In genomic region chr12:121494093-121494787, GRCh38 we compare ENCODE assay signal across 9 cellular contexts.
DNase-seq lines count a peak whose midpoint lies in the region; ATAC-seq and TF ChIP-seq lines count a peak whose summit lies in the region.
"Had no signal": no experiment of that assay in that cellular context is flagged by ENCODE, and none has a peak within 500 bp of the region (broad histone marks: within the 10 kb centered on the region; RNA-seq: fewer than 3 reads in every experiment).

No MANE protein-coding gene starts in this region.

- peaks cover 10 to 20% (median 15%) of the 10 kb centered on the region in 4 donors for H3K4me1 Mint-ChIP-seq in CD4-positive, alpha-beta memory T cell
- peaks cover 9% of the 10 kb centered on the region for H3K4me1 Mint-ChIP-seq in activated CD4-positive, alpha-beta T cell treated with anti-CD3 and anti-CD28 coated beads for 36 hours
- H3K4me1 Mint-ChIP-seq in chondrocyte (ENCODE audit: low read depth), result no peaks in the 10 kb centered on the region
- peaks cover 21 to 50% of the 10 kb centered on the region in 2 donors for H3K4me1 Mint-ChIP-seq in stimulated activated naive B cell treated with anti-CD40 and anti-IgM and Interleukin-4, amounts not matched to agents 10 μg/mL and 1 μg/mL and 100 μg/mL, for 72 hours

- H3K23ac ChIP-seq in mesendoderm (ENCODE audit: low read length), result no peak overlapping the region

- POLR2A ChIA-PET in CD4-positive, alpha-beta memory T cell (lab: Charles Lee; ENCODE audit: partially characterized antibody), result interaction anchor here (0.6 to 0.9 kb wide), 2 partner anchors 16 to 26 kb away, joined by 3 read pairs; no protein-coding TSS in a partner anchor
- POLR2A ChIA-PET in activated CD4-positive, alpha-beta T cell treated with anti-CD3 and anti-CD28 coated beads for 36 hours (lab: Charles Lee), result interaction anchor here (0.6 kb wide), 2 partner anchors 134 to 1403 kb away, joined by 4 to 6 read pairs; no protein-coding TSS in a partner anchor

- peak overlapping the region in 4 of 7 donors; percentile 41 to 93 (median 56) for H3K27ac Mint-ChIP-seq in CD4-positive, alpha-beta memory T cell
- H3K27ac Mint-ChIP-seq in activated CD4-positive, alpha-beta T cell treated with anti-CD3 and anti-CD28 coated beads for 36 hours, result no peak overlapping the region
- H3K27ac Mint-ChIP-seq in chondrocyte (ENCODE audit: unreplicated experiment), result no peak overlapping the region
- no peak overlapping the region for H3K27ac Mint-ChIP-seq in stimulated activated naive B cell treated with anti-CD40 and anti-IgM and Interleukin-4, amounts not matched to agents 10 μg/mL and 1 μg/mL and 100 μg/mL, for 72 hours

- no peak overlapping the region for H3K27ac ChIP-seq in CD4-positive, alpha-beta memory T cell (ENCODE audit: low read depth, low read length)
- H3K27ac ChIP-seq in mesendoderm (ENCODE audit: low read depth, low read length), result no peak overlapping the region

- H3K36me3 ChIP-seq in CD4-positive, alpha-beta memory T cell (ENCODE audit: insufficient read depth, low read length), result peaks cover 13% of the 10 kb centered on the region
- H3K36me3 ChIP-seq in mesendoderm (ENCODE audit: control insufficient read depth, insufficient read depth, low read length), result peaks cover 11% of the 10 kb centered on the region

- H3K36me3 Mint-ChIP-seq in CD4-positive, alpha-beta memory T cell, result peaks cover 16 to 25% of the 10 kb centered on the region in 2 donors
- peaks cover 4% of the 10 kb centered on the region for H3K36me3 Mint-ChIP-seq in activated CD4-positive, alpha-beta T cell treated with anti-CD3 and anti-CD28 coated beads for 36 hours (ENCODE audit: low read depth)
- H3K36me3 Mint-ChIP-seq in chondrocyte (ENCODE audit: low read depth), result peaks cover 2% of the 10 kb centered on the region
- H3K36me3 Mint-ChIP-seq in stimulated activated naive B cell treated with anti-CD40 and anti-IgM and Interleukin-4, amounts not matched to agents 10 μg/mL and 1 μg/mL and 100 μg/mL, for 72 hours, result peaks cover 42 to 60% of the 10 kb centered on the region in 2 donors

- H3K4me2 ChIP-seq in mesendoderm (ENCODE audit: low read length), result no peak overlapping the region

- H4K5ac ChIP-seq in mesendoderm (ENCODE audit: low read length), result no peak overlapping the region

- H2BK120ac ChIP-seq in mesendoderm (ENCODE audit: low read depth, low read length), result no peak overlapping the region

- H3K18ac ChIP-seq in mesendoderm (ENCODE audit: low read length), result no peak overlapping the region

- H3K4me3 ChIP-seq in CD4-positive, alpha-beta memory T cell (ENCODE audit: low read length in 2 of 2), result no peak overlapping the region
- H3K4me3 ChIP-seq in mesendoderm (ENCODE audit: low read length), result no peak overlapping the region

- H3K79me2 ChIP-seq in mesendoderm (ENCODE audit: control insufficient read depth, insufficient read depth, low read length), result no peaks in the 10 kb centered on the region

- H3K9me3 ChIP-seq in CD4-positive, alpha-beta memory T cell (ENCODE audit: control insufficient read depth in 1 of 2, low read length in 2 of 2), result no peaks in the 10 kb centered on the region

- no CpG with 5 or more reads among the region's 19 CpGs for WGBS in mesendoderm (ENCODE audit: extremely low coverage, insufficient coverage, low lambda C conversion rate)

- H3K79me1 ChIP-seq in mesendoderm (ENCODE audit: low read length), result peaks cover 8% of the 10 kb centered on the region

- no peak overlapping the region for H3K56ac ChIP-seq in mesendoderm (ENCODE audit: low read length)

- H3K4me1 ChIP-seq in CD4-positive, alpha-beta memory T cell (ENCODE audit: insufficient read depth, low read length), result peaks cover 12% of the 10 kb centered on the region
- peaks cover 1% of the 10 kb centered on the region for H3K4me1 ChIP-seq in mesendoderm (ENCODE audit: control insufficient read depth, low read depth, low read length)

- CTCF ChIA-PET in CD4-positive, alpha-beta memory T cell (lab: Charles Lee; ENCODE audit: partially characterized antibody), result interaction anchor here (0.6 to 2.6 kb wide), 19 partner anchors 10 to 443 kb away, joined by 3 to 24 read pairs (median 4); partner anchors contain the start of gene MORN3
- CTCF ChIA-PET in activated CD4-positive, alpha-beta T cell treated with anti-CD3 and anti-CD28 coated beads for 36 hours (lab: Charles Lee), result interaction anchor here (0.6 to 2.1 kb wide), 21 partner anchors 9 to 454 kb away, joined by 3 to 15 read pairs (median 4); partner anchors contain the start of genes MORN3 and TMEM120B

- intact Hi-C loops in CD4-positive, alpha-beta memory T cell (cut with micrococcal nuclease), result loop anchor here (1.0 kb wide), 1 partner anchor 188 kb away; no protein-coding TSS in a partner anchor
- intact Hi-C loops in activated CD4-positive, alpha-beta T cell treated with anti-CD3 and anti-CD28 coated beads for 36 hours (cut with DNase I, micrococcal nuclease), result loop anchor here (1.0 kb wide), 1 partner anchor 188 kb away; no protein-coding TSS in a partner anchor

- no peak overlapping the region for H2AK5ac ChIP-seq in mesendoderm (ENCODE audit: low read length)

- no peaks in the 10 kb centered on the region for H3K9me3 Mint-ChIP-seq in CD4-positive, alpha-beta memory T cell
- no peaks in the 10 kb centered on the region for H3K9me3 Mint-ChIP-seq in activated CD4-positive, alpha-beta T cell treated with anti-CD3 and anti-CD28 coated beads for 36 hours (ENCODE audit: low read depth)
- H3K9me3 Mint-ChIP-seq in chondrocyte (ENCODE audit: low read depth), result no peaks in the 10 kb centered on the region
- no peaks in the 10 kb centered on the region for H3K9me3 Mint-ChIP-seq in stimulated activated naive B cell treated with anti-CD40 and anti-IgM and Interleukin-4, amounts not matched to agents 10 μg/mL and 1 μg/mL and 100 μg/mL, for 72 hours
- H3K9me3 Mint-ChIP-seq: IgD-negative memory B cell had no signal

- ATAC-seq in activated CD4-positive, alpha-beta T cell treated with anti-CD3 and anti-CD28 coated beads for 36 hours, result peak; percentile 64
- ATAC-seq in stimulated activated naive B cell treated with anti-CD40 and anti-IgM and Interleukin-4, amounts not matched to agents 10 μg/mL and 1 μg/mL and 100 μg/mL, for 72 hours (replicated peaks), result peak; percentile 53 to 71
- ATAC-seq in HG03280 (IDR thresholded peaks at IDR 0.05; ENCODE audit: unreplicated experiment), result no peak
- ATAC-seq in GM21360 (IDR thresholded peaks at IDR 0.05; ENCODE audit: unreplicated experiment), result no peak

- H2BK15ac ChIP-seq in mesendoderm (replicated peaks; ENCODE audit: low read depth), result no peak overlapping the region

- no peak overlapping the region for H4K8ac ChIP-seq in mesendoderm (ENCODE audit: low read depth, low read length)

- no peak overlapping the region for H2BK5ac ChIP-seq in mesendoderm (ENCODE audit: low read length)

- peak; percentile 44 to 59 (median 56) for DNase-seq in CD4-positive, alpha-beta memory T cell
- DNase-seq in HuH-7 (ENCODE audit: low spot score) (peak; percentile 40), chondrocyte (ENCODE audit: low spot score) (no peak), mesendoderm (peak; percentile 57)
- peak; percentile 79 for DNase-seq in activated CD4-positive, alpha-beta T cell treated with anti-CD3 and anti-CD28 coated beads for 36 hours
- DNase-seq in stimulated activated naive B cell treated with anti-CD40 and anti-IgM and Interleukin-4, amounts not matched to agents 10 μg/mL and 1 μg/mL and 100 μg/mL, for 72 hours, result no peak

- no peak overlapping the region for H3K4me3 Mint-ChIP-seq in CD4-positive, alpha-beta memory T cell
- H3K4me3 Mint-ChIP-seq in activated CD4-positive, alpha-beta T cell treated with anti-CD3 and anti-CD28 coated beads for 36 hours, result no peak overlapping the region
- H3K4me3 Mint-ChIP-seq in chondrocyte (ENCODE audit: unreplicated experiment), result no peak overlapping the region
- no peak overlapping the region for H3K4me3 Mint-ChIP-seq in stimulated activated naive B cell treated with anti-CD40 and anti-IgM and Interleukin-4, amounts not matched to agents 10 μg/mL and 1 μg/mL and 100 μg/mL, for 72 hours
- H3K4me3 Mint-ChIP-seq: IgD-negative memory B cell had no signal

- H3K4ac ChIP-seq in mesendoderm (ENCODE audit: low read depth, low read length), result no peak overlapping the region

- no peaks in the 10 kb centered on the region for H3K27me3 ChIP-seq in CD4-positive, alpha-beta memory T cell (ENCODE audit: insufficient read depth, low read length)
- no peaks in the 10 kb centered on the region for H3K27me3 ChIP-seq in mesendoderm (ENCODE audit: insufficient read depth, low read length, poor library complexity)

- no peaks in the 10 kb centered on the region for H3K27me3 Mint-ChIP-seq in CD4-positive, alpha-beta memory T cell
- H3K27me3 Mint-ChIP-seq in activated CD4-positive, alpha-beta T cell treated with anti-CD3 and anti-CD28 coated beads for 36 hours, result no peaks in the 10 kb centered on the region
- H3K27me3 Mint-ChIP-seq in chondrocyte (ENCODE audit: low read depth), result no peaks in the 10 kb centered on the region
- H3K27me3 Mint-ChIP-seq in stimulated activated naive B cell treated with anti-CD40 and anti-IgM and Interleukin-4, amounts not matched to agents 10 μg/mL and 1 μg/mL and 100 μg/mL, for 72 hours, result no peaks in the 10 kb centered on the region
- H3K27me3 Mint-ChIP-seq: IgD-negative memory B cell had no signal

- TF ChIP-seq CTCF in chondrocyte (IDR thresholded peaks at IDR 0.05), result peak; percentile 86

- no peak overlapping the region for H3K9ac ChIP-seq in mesendoderm (ENCODE audit: low read length)

Comparison
In these comparisons a context has a peak if more than half of its experiments do, and no peak if none do; other contexts are left out.
1. DNase-seq: peak in CD4-positive, alpha-beta memory T cell (5 of 5), HuH-7 (single experiment), activated CD4-positive, alpha-beta T cell treated with anti-CD3 and anti-CD28 coated beads for 36 hours (single experiment) and mesendoderm (single experiment); none in chondrocyte (single experiment) and stimulated activated naive B cell treated with anti-CD40 and anti-IgM and Interleukin-4, amounts not matched to agents 10 μg/mL and 1 μg/mL and 100 μg/mL, for 72 hours (single experiment).
2. H3K27ac Mint-ChIP-seq: peak in CD4-positive, alpha-beta memory T cell (4 of 7); none in activated CD4-positive, alpha-beta T cell treated with anti-CD3 and anti-CD28 coated beads for 36 hours (single experiment), chondrocyte (single experiment) and stimulated activated naive B cell treated with anti-CD40 and anti-IgM and Interleukin-4, amounts not matched to agents 10 μg/mL and 1 μg/mL and 100 μg/mL, for 72 hours (single experiment).
3. ATAC-seq: peak in activated CD4-positive, alpha-beta T cell treated with anti-CD3 and anti-CD28 coated beads for 36 hours (single experiment) and stimulated activated naive B cell treated with anti-CD40 and anti-IgM and Interleukin-4, amounts not matched to agents 10 μg/mL and 1 μg/mL and 100 μg/mL, for 72 hours (2 of 2); none in HG03280 (single experiment) and GM21360 (single experiment).